Comparison of ENCODE assay signal across 8 cellular contexts in the genomic region with DNA sequence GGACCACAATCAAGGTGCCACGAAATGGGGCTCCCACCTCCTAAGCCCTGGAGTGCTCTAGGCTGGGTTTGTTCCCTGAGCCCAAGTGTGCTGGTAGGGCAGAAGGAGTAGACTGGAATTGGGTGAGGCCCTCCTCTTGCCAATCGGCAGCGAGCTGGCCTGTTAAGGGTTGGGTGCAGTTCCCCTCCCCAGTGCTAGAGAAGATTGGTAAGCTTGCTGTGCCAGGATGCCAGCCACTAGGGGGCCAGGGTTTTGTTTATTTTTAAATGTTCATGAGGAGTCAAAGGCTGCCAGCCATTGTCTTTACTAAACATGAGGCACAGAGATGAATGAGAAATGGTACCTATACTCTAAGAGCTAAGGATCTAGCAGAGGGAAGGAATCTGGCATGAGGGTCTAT.
DNase-seq lines count a peak whose midpoint lies in the region; ATAC-seq and TF ChIP-seq lines count a peak whose summit lies in the region.

No MANE protein-coding gene starts in this region.

- TF ChIP-seq CTCF in hepatocyte (IDR thresholded peaks at IDR 0.05; ENCODE audit: poor library complexity): peak; percentile 38

- peaks cover 8% of the 10 kb centered on the region for H3K27me3 Mint-ChIP-seq in activated CD4-positive, alpha-beta memory T cell treated with anti-CD3 and anti-CD28 coated beads, Interleukin-2, amount 10 ng/mL, durations not matched to agents 7 days and 5 days

- H3K27ac ChIP-seq in hepatocyte: no peak overlapping the region

- no peaks in the 10 kb centered on the region for H3K36me3 ChIP-seq in hepatocyte (replicated peaks; ENCODE audit: insufficient read depth, low read depth)

- H3K4me1 Mint-ChIP-seq in activated CD4-positive, alpha-beta memory T cell treated with anti-CD3 and anti-CD28 coated beads, Interleukin-2, amount 10 ng/mL, durations not matched to agents 7 days and 5 days: no peaks in the 10 kb centered on the region

- H3K4me2 ChIP-seq in hepatocyte: no peak overlapping the region

- no peak overlapping the region for H3K27ac Mint-ChIP-seq in activated CD4-positive, alpha-beta memory T cell treated with anti-CD3 and anti-CD28 coated beads, Interleukin-2, amount 10 ng/mL, durations not matched to agents 7 days and 5 days

- POLR2A ChIA-PET in activated CD4-positive, alpha-beta memory T cell treated with anti-CD3 and anti-CD28 coated beads, Interleukin-2, amount 10 ng/mL, durations not matched to agents 7 days and 5 days (lab: Charles Lee): interaction anchor here (0.7 to 1.2 kb wide), 2 partner anchors 92 to 112 kb away, joined by 3 read pairs; no protein-coding TSS in a partner anchor

- no peaks in the 10 kb centered on the region for H3K9me3 Mint-ChIP-seq in activated CD4-positive, alpha-beta memory T cell treated with anti-CD3 and anti-CD28 coated beads, Interleukin-2, amount 10 ng/mL, durations not matched to agents 7 days and 5 days

- no peaks in the 10 kb centered on the region for H3K4me1 ChIP-seq in hepatocyte (ENCODE audit: insufficient read depth)

- no peak overlapping the region for H2AFZ ChIP-seq in hepatocyte

- DNase-seq in AML-193 (lab: John Stamatoyannopoulos, UW) (peak; percentile 4 to 25), HCEC 1CT (peak; percentile 24), hepatocyte (ENCODE audit: low spot score) (peak; percentile 23), HuH-7 (ENCODE audit: low spot score) (no peak), KG1 (lab: John Stamatoyannopoulos, UW) (no peak)
- DNase-seq in activated CD4-positive, alpha-beta memory T cell treated with anti-CD3 and anti-CD28 coated beads, Interleukin-2, amount 10 ng/mL, durations not matched to agents 7 days and 5 days: peak; percentile 23

- no peaks in the 10 kb centered on the region for H3K79me2 ChIP-seq in hepatocyte

- no peaks in the 10 kb centered on the region for H3K27me3 ChIP-seq in hepatocyte

- CTCF ChIA-PET in activated CD4-positive, alpha-beta memory T cell treated with anti-CD3 and anti-CD28 coated beads, Interleukin-2, amount 10 ng/mL, durations not matched to agents 7 days and 5 days (lab: Charles Lee): interaction anchor here (0.9 to 2.0 kb wide), 6 partner anchors 16 to 163 kb away, joined by 3 to 11 read pairs (median 4); no protein-coding TSS in a partner anchor

- H4K20me1 ChIP-seq in hepatocyte (ENCODE audit: insufficient read depth, poor library complexity, severe bottlenecking): no peaks in the 10 kb centered on the region

- ATAC-seq in HG03521 (IDR thresholded peaks at IDR 0.05; ENCODE audit: unreplicated experiment) (no peak), GM18867 (IDR thresholded peaks at IDR 0.05; ENCODE audit: unreplicated experiment) (no peak)

- no peak overlapping the region for H3K4me3 ChIP-seq in hepatocyte

- WGBS in hepatocyte (ENCODE audit: low lambda C conversion rate, missing lambda C conversion rate): 77% methylated on average over 3 of the region's 3 CpGs

- no peak overlapping the region for H3K4me3 Mint-ChIP-seq in activated CD4-positive, alpha-beta memory T cell treated with anti-CD3 and anti-CD28 coated beads, Interleukin-2, amount 10 ng/mL, durations not matched to agents 7 days and 5 days

- no peaks in the 10 kb centered on the region for H3K36me3 Mint-ChIP-seq in activated CD4-positive, alpha-beta memory T cell treated with anti-CD3 and anti-CD28 coated beads, Interleukin-2, amount 10 ng/mL, durations not matched to agents 7 days and 5 days (ENCODE audit: low read depth)

- H3K9me2 ChIP-seq in hepatocyte (replicated peaks; ENCODE audit: insufficient read depth): no peaks in the 10 kb centered on the region

- H3K9me3 ChIP-seq in hepatocyte (ENCODE audit: low read depth): no peaks in the 10 kb centered on the region

Comparison
In these comparisons a context has a peak if more than half of its experiments do, and no peak if none do; other contexts are left out.
1. DNase-seq: peak in AML-193 (2 of 2), HCEC 1CT (single experiment), activated CD4-positive, alpha-beta memory T cell treated with anti-CD3 and anti-CD28 coated beads, Interleukin-2, amount 10 ng/mL, durations not matched to agents 7 days and 5 days (single experiment) and hepatocyte (single experiment); none in HuH-7 (single experiment) and KG1 (single experiment).